1 cellular context compared by ENCODE assay signal in genomic region chr11:66008468-66009101, GRCh38.
TF ChIP-seq lines count a peak whose summit lies in the region.

No MANE protein-coding gene starts in this region.

TF ChIP-seq in endothelial cell of umbilical vein, 7 proteins besides CTCF, POLR2A, EP300 and RAD21:
- TF ChIP-seq MAX (IDR thresholded peaks at IDR 0.05; ENCODE audit: insufficient read depth, insufficient read length) (no peak), POLR2AphosphoS5 (IDR thresholded peaks at IDR 0.05; ENCODE audit: insufficient read depth, low read depth, low read length) (no peak), EZH2 (IDR thresholded peaks at IDR 0.05; ENCODE audit: borderline replicate concordance, low read depth, low read length, severe bottlenecking) (no peak), GATA2 (IDR thresholded peaks at IDR 0.05; ENCODE audit: insufficient read depth, insufficient read length, low read depth, low read length) (no peak), FOS (IDR thresholded peaks at IDR 0.05; ENCODE audit: borderline replicate concordance, insufficient read depth, low read length) (no peak), MYC (IDR thresholded peaks at IDR 0.05; ENCODE audit: low read depth, low read length) (no peak), JUN (IDR thresholded peaks at IDR 0.05; ENCODE audit: borderline replicate concordance, insufficient read depth, insufficient read length, low read depth) (no peak)
TF ChIP-seq in endothelial cell of umbilical vein: peak in this region for 0.
